Comparison of ENCODE assay signal across 16 cellular contexts in genomic region chr5:143427122-143427735, GRCh38. TPM values are rescaled to one million over a fixed set of nuclear protein-coding genes. Genes with fewer than 3 reads are reported as not detected.
A peak's percentile ranks its signal among the peaks of the same experiment; 100 is the strongest.
DNase-seq lines count a peak whose midpoint lies in the region; ATAC-seq, FAIRE-seq and TF ChIP-seq lines count a peak whose summit lies in the region.
"Had no signal": no experiment of that assay in that cellular context is flagged by ENCODE, and none has a peak within 500 bp of the region (broad histone marks: within the 10 kb centered on the region; RNA-seq: fewer than 3 reads in every experiment).

No MANE protein-coding gene starts in this region.

- H2AFZ ChIP-seq in Karpas-422 (ENCODE audit: low read length): no peak overlapping the region

- H4K20me1 ChIP-seq in Karpas-422 (ENCODE audit: insufficient read depth, low read depth, low read length): no peaks in the 10 kb centered on the region

- H3K4me1 ChIP-seq in Karpas-422 (ENCODE audit: low read length): peaks cover 88% of the 10 kb centered on the region

- TF ChIP-seq POLR2A in GM12891 (IDR thresholded peaks at IDR 0.05; ENCODE audit: low read depth, low read length): no peak

- H3K27me3 ChIP-seq in Karpas-422 (ENCODE audit: low read length): no peaks in the 10 kb centered on the region

- H3K27ac ChIP-seq in Karpas-422 (ENCODE audit: low read length): peak overlapping the region; percentile 44
- H3K27ac ChIP-seq: epithelial cell of prostate had no signal

- H3K36me3 ChIP-seq in Karpas-422 (ENCODE audit: insufficient read depth, low read length): peaks cover 67% of the 10 kb centered on the region

- no peaks in the 10 kb centered on the region for H3K9me3 ChIP-seq in Karpas-422 (ENCODE audit: low read length)

- FAIRE-seq in GM12891 (lab: Jason Lieb, UNC): peak; percentile 52
- FAIRE-seq: H54 had no signal

- no peak overlapping the region for H3K4me3 ChIP-seq in Karpas-422 (ENCODE audit: low read length)

- peaks cover 94% of the 10 kb centered on the region for H3K79me2 ChIP-seq in Karpas-422 (ENCODE audit: low read length)

- ATAC-seq in GM18909 (IDR thresholded peaks at IDR 0.05; ENCODE audit: poor library complexity, unreplicated experiment): peak; percentile 41
- peak; percentile 32 for ATAC-seq in HG02840 (IDR thresholded peaks at IDR 0.05; ENCODE audit: low FRiP score, unreplicated experiment)
- ATAC-seq in HG02763 (IDR thresholded peaks at IDR 0.05; ENCODE audit: unreplicated experiment): no peak

- DNase-seq in GM12891 (ENCODE audit: insufficient read length, low spot score) (no peak), Karpas-422 (no peak), D341Med (ENCODE audit: low spot score) (no peak), NCI-H774 (lab: John Stamatoyannopoulos, UW) (no peak)
- no peak for DNase-seq in effector CD4-positive, alpha-beta T cell
- DNase-seq: activated CD4-positive, alpha-beta T cell treated with anti-CD3 and anti-CD28 coated beads, Interleukin-2, amount 50 U/mL, for 48 hours; AML-193; caudate nucleus; head of caudate nucleus; NCI-H187 treated with DMSO at 0.1 percent for 48 hours; NCI-H69 had no signal

- no peak overlapping the region for H3K9ac ChIP-seq in Karpas-422 (ENCODE audit: low read length)

- H3K4me2 ChIP-seq in Karpas-422 (ENCODE audit: low read depth, low read length, poor library complexity, severe bottlenecking): peak overlapping the region; percentile 7

- no peaks in the 10 kb centered on the region for H3K9me2 ChIP-seq in Karpas-422 (replicated peaks; ENCODE audit: insufficient read depth, low read length)

TF ChIP-seq in GM12891, 5 proteins besides CTCF, POLR2A, EP300 and RAD21:
- TF ChIP-seq POU2F2 (IDR thresholded peaks at IDR 0.05; ENCODE audit: low read depth, low read length) (no peak), SPI1 (IDR thresholded peaks at IDR 0.05; ENCODE audit: low read depth, low read length) (no peak), PAX5 (IDR thresholded peaks at IDR 0.05; ENCODE audit: insufficient read depth, low read length, severe bottlenecking) (no peak), TAF1 (IDR thresholded peaks at IDR 0.05; ENCODE audit: low read depth, low read length) (no peak), POLR2AphosphoS5 (IDR thresholded peaks at IDR 0.05; ENCODE audit: low read depth, low read length) (no peak)
TF ChIP-seq in GM12891: peak in this region for 0.

RNA-seq across cellular contexts. Expression of gene NR3C1, which starts 23.7 kb away (rescaled TPM):
- polyA plus RNA-seq in GM12891 (2012; ENCODE audit: low read depth, missing spikeins): 58.2 TPM
- total RNA-seq in Karpas-422 (2014; rRNA removed; shearing (Covaris generic); ENCODE audit: low replicate concordance): 189 and 364 TPM in 2 replicates
